Comparison of ENCODE assay signal across 28 cellular contexts in genomic region chr16:3904875-3905274, GRCh38.
"Had no signal": no experiment of that assay in that cellular context is flagged by ENCODE, and none has a peak within 500 bp of the region (broad histone marks: within the 10 kb centered on the region; RNA-seq: fewer than 3 reads in every experiment).

No MANE protein-coding gene starts in this region.

- H3K27ac Mint-ChIP-seq: activated CD4-positive, alpha-beta T cell treated with anti-CD3 and anti-CD28 coated beads for 36 hours; activated naive CD8-positive, alpha-beta T cell; activated T-cell treated with anti-CD3 and anti-CD28 coated beads, Interleukin-2, amount 50 U/mL, for 72 hours; effector memory CD8-positive, alpha-beta T cell; memory B cell; naive thymus-derived CD4-positive, alpha-beta T cell; T-helper 2 cell treated with Interferon-gamma antibody and Interleukin-4, amounts not matched to agents 5 μg/mL and 100 μg/mL, for 36 hours had no signal

- H3K36me3 Mint-ChIP-seq: activated naive CD8-positive, alpha-beta T cell; memory B cell; naive thymus-derived CD4-positive, alpha-beta T cell had no signal

- H3K27me3 ChIP-seq: body of pancreas, gastroesophageal sphincter, pancreas, right atrium auricular region, transverse colon had no signal

- DNase-seq: activated CD4-positive, alpha-beta T cell treated with anti-CD3 and anti-CD28 coated beads for 36 hours; activated CD4-positive, CD25-positive, alpha-beta regulatory T cell; activated naive CD4-positive, alpha-beta T cell treated with Interleukin-2 at 50 U/mL for 16 hours; activated T-cell treated with anti-CD3 and anti-CD28 coated beads for 4 hours; activated T-cell treated with anti-CD3 and anti-CD28 coated beads, Interleukin-2, amount 50 U/mL, for 72 hours; anterior cingulate cortex; body of pancreas; cerebellar nuclear complex; effector memory CD8-positive, alpha-beta T cell; erythroblast; hippocampal formation; left cardiac atrium; midbrain; naive thymus-derived CD4-positive, alpha-beta T cell; nucleus accumbens; pancreas; psoas muscle; stimulated activated CD4-positive, alpha-beta T cell treated with anti-CD3 and anti-CD28 coated beads, Interleukin-15, amount 100 ng/mL, for 24 hours; stimulated activated CD4-positive, alpha-beta T cell treated with anti-CD3 and anti-CD28 coated beads, Interleukin-2, amount 100 ng/mL, for 24 hours; stimulated activated naive CD4-positive, alpha-beta T cell; transverse colon had no signal

- H3K4me1 ChIP-seq: body of pancreas, gastroesophageal sphincter, pancreas, right atrium auricular region, transverse colon had no signal

- H3K4me3 ChIP-seq: body of pancreas, coronary artery, gastroesophageal sphincter, pancreas, psoas muscle, right atrium auricular region, smooth muscle cell, transverse colon had no signal

- H3K4me1 Mint-ChIP-seq: activated CD4-positive, alpha-beta T cell treated with anti-CD3 and anti-CD28 coated beads for 36 hours; memory B cell; naive thymus-derived CD4-positive, alpha-beta T cell had no signal

- H3K27me3 Mint-ChIP-seq: activated CD4-positive, alpha-beta T cell treated with anti-CD3 and anti-CD28 coated beads for 36 hours; activated naive CD8-positive, alpha-beta T cell; effector memory CD8-positive, alpha-beta T cell had no signal

- H3K36me3 ChIP-seq: gastroesophageal sphincter, pancreas, right atrium auricular region, transverse colon had no signal

- H3K4me2 ChIP-seq: smooth muscle cell had no signal

- H3K4me3 Mint-ChIP-seq: activated CD4-positive, alpha-beta T cell treated with anti-CD3 and anti-CD28 coated beads for 36 hours; activated naive CD8-positive, alpha-beta T cell; activated T-cell treated with anti-CD3 and anti-CD28 coated beads, Interleukin-2, amount 50 U/mL, for 72 hours; effector memory CD8-positive, alpha-beta T cell; memory B cell; naive thymus-derived CD4-positive, alpha-beta T cell; T-helper 2 cell treated with Interferon-gamma antibody and Interleukin-4, amounts not matched to agents 5 μg/mL and 100 μg/mL, for 36 hours had no signal

- H3K9me3 ChIP-seq: body of pancreas, gastroesophageal sphincter, pancreas, psoas muscle, right atrium auricular region, transverse colon had no signal

- H3K27ac ChIP-seq: body of pancreas, coronary artery, gastroesophageal sphincter, pancreas, psoas muscle, right atrium auricular region, transverse colon had no signal

- ATAC-seq: activated CD4-positive, alpha-beta T cell treated with anti-CD3 and anti-CD28 coated beads for 36 hours; activated T-cell treated with anti-CD3 and anti-CD28 coated beads, Interleukin-2, amount 50 U/mL, for 72 hours; body of pancreas; effector memory CD8-positive, alpha-beta T cell; gastroesophageal sphincter; left cardiac atrium; naive thymus-derived CD4-positive, alpha-beta T cell; pancreas; psoas muscle had no signal

- H3K9me3 Mint-ChIP-seq: activated T-cell treated with anti-CD3 and anti-CD28 coated beads, Interleukin-2, amount 50 U/mL, for 72 hours; effector memory CD8-positive, alpha-beta T cell; memory B cell; naive thymus-derived CD4-positive, alpha-beta T cell; T-helper 2 cell treated with Interferon-gamma antibody and Interleukin-4, amounts not matched to agents 5 μg/mL and 100 μg/mL, for 36 hours had no signal
